16 cellular contexts compared by ENCODE assay signal in genomic region chr7:24972166-24972477, GRCh38. TPM values are rescaled to one million over a fixed set of nuclear protein-coding genes. Genes with fewer than 3 reads are reported as not detected.
A peak's percentile ranks its signal among the peaks of the same experiment; 100 is the strongest.
DNase-seq lines count a peak whose midpoint lies in the region; ATAC-seq and TF ChIP-seq lines count a peak whose summit lies in the region.
"Had no signal": no experiment of that assay in that cellular context is flagged by ENCODE, and none has a peak within 500 bp of the region (broad histone marks: within the 10 kb centered on the region; RNA-seq: fewer than 3 reads in every experiment).

No MANE protein-coding gene starts in this region.

- H3K18ac ChIP-seq in mesenchymal stem cell (ENCODE audit: low read depth in 1 of 2, low read length in 2 of 2), result peak overlapping the region; percentile 78 to 87

- CTCF ChIA-PET in A673 (lab: Charles Lee), result no interaction called here

- no peak overlapping the region for H2AFZ ChIP-seq in mesenchymal stem cell (ENCODE audit: low read depth, low read length)

- intact Hi-C loops in A673 (cut with micrococcal nuclease; ENCODE audit: unreplicated experiment), result no loop called here

- H3K4me1 Mint-ChIP-seq in CD4-positive, CD25-positive, alpha-beta regulatory T cell, result peaks cover 58 to 76% (median 67%) of the 10 kb centered on the region in 4 donors

- no peaks in the 10 kb centered on the region for H3K9me3 ChIP-seq in CD4-positive, CD25-positive, alpha-beta regulatory T cell (ENCODE audit: control insufficient read depth in 2 of 2, low read length in 2 of 2)
- no peaks in the 10 kb centered on the region for H3K9me3 ChIP-seq in mesenchymal stem cell (ENCODE audit: control insufficient read depth, low read length)
- no peaks in the 10 kb centered on the region for H3K9me3 ChIP-seq in A673 (ENCODE audit: low read depth, low read length, poor library complexity, severe bottlenecking)
- H3K9me3 ChIP-seq: BE2C, heart left ventricle had no signal

- H3K4ac ChIP-seq in mesenchymal stem cell (ENCODE audit: low read depth in 1 of 2, low read length in 2 of 2), result peak overlapping the region in 1 of 2 experiments; percentile 96

- no peak overlapping the region for H3K27ac ChIP-seq in CD4-positive, CD25-positive, alpha-beta regulatory T cell (ENCODE audit: insufficient read depth, low read length, poor library complexity, severe bottlenecking)
- H3K27ac ChIP-seq in VCaP (peak overlapping the region; percentile 69), mesenchymal stem cell (ENCODE audit: low read length, poor library complexity, severe bottlenecking) (peak overlapping the region; percentile 95), A673 (ENCODE audit: low read depth, low read length, poor library complexity, severe bottlenecking) (no peak overlapping the region)
- H3K27ac ChIP-seq: heart left ventricle had no signal

- H2BK15ac ChIP-seq in mesenchymal stem cell (ENCODE audit: low read depth, poor library complexity, severe bottlenecking), result no peak overlapping the region

- peaks cover 7% of the 10 kb centered on the region for H3K36me3 Mint-ChIP-seq in CD4-positive, CD25-positive, alpha-beta regulatory T cell

- DNase-seq in CD4-positive, CD25-positive, alpha-beta regulatory T cell, result no peak
- DNase-seq in ELF-1 (ENCODE audit: low read depth, low spot score), result peak; percentile 51
- no peak for DNase-seq in mesenchymal stem cell
- DNase-seq in GM20000 (ENCODE audit: low spot score), result no peak
- no peak for DNase-seq in SKM-1 (lab: John Stamatoyannopoulos, UW; ENCODE audit: unreplicated experiment)
- DNase-seq in A673 (ENCODE audit: low spot score), result no peak
- DNase-seq: activated CD4-positive, alpha-beta T cell treated with anti-CD3 and anti-CD28 coated beads, Interleukin-2, amount 50 U/mL, for 4 hours; BE2C; heart left ventricle; kidney; NCI-H187 treated with DMSO at 0.1 percent for 48 hours; NCI-H82; occipital lobe; small intestine had no signal

- no peak overlapping the region for H3K4me2 ChIP-seq in mesenchymal stem cell (ENCODE audit: low read length, poor library complexity, severe bottlenecking)

- no peak overlapping the region for H4K8ac ChIP-seq in mesenchymal stem cell (ENCODE audit: low read length)

- WGBS in mesenchymal stem cell, result 84% methylated on average over 1 of the region's 1 CpG

- H3K36me3 ChIP-seq in CD4-positive, CD25-positive, alpha-beta regulatory T cell (ENCODE audit: control insufficient read depth, insufficient read depth, low read length), result no peaks in the 10 kb centered on the region
- H3K36me3 ChIP-seq in mesenchymal stem cell (ENCODE audit: control insufficient read depth in 1 of 2, insufficient read depth in 2 of 2, low read depth in 1 of 2, low read length in 2 of 2), result no peaks in the 10 kb centered on the region
- H3K36me3 ChIP-seq in A673 (ENCODE audit: insufficient read depth, low read length, poor library complexity, severe bottlenecking), result no peaks in the 10 kb centered on the region
- H3K36me3 ChIP-seq: BE2C, heart left ventricle had no signal

- H3K79me1 ChIP-seq in mesenchymal stem cell (replicated peaks; ENCODE audit: low read length, poor library complexity, severe bottlenecking), result peaks cover 7% of the 10 kb centered on the region

- H3K9me3 Mint-ChIP-seq in CD4-positive, CD25-positive, alpha-beta regulatory T cell, result no peaks in the 10 kb centered on the region

- TF ChIP-seq CTCF in VCaP (conservative IDR thresholded peaks at IDR 0.05), result no peak
- TF ChIP-seq CTCF in GM20000 (IDR thresholded peaks at IDR 0.05; ENCODE audit: extremely low read depth, missing control alignments), result no peak
- no peak for TF ChIP-seq CTCF in A673 (conservative IDR thresholded peaks at IDR 0.05; ENCODE audit: low read depth, low read length)

- ATAC-seq in CD4-positive, CD25-positive, alpha-beta regulatory T cell (ENCODE audit: low read depth in 2 of 2), result no peak
- no peak for ATAC-seq in GM21381 (IDR thresholded peaks at IDR 0.05; ENCODE audit: unreplicated experiment)
- ATAC-seq: heart left ventricle had no signal

- H2BK5ac ChIP-seq in mesenchymal stem cell (ENCODE audit: low read depth, low read length, poor library complexity, severe bottlenecking), result peak overlapping the region; percentile 75

- H3K9ac ChIP-seq in mesenchymal stem cell (ENCODE audit: low read length), result peak overlapping the region; percentile 89

- H3K14ac ChIP-seq in mesenchymal stem cell (ENCODE audit: low read length in 2 of 2), result no peak overlapping the region

- H3K4me3 Mint-ChIP-seq in CD4-positive, CD25-positive, alpha-beta regulatory T cell, result peak overlapping the region in 3 of 4 donors; percentile 2 to 64 (median 39)

- peaks cover 45% of the 10 kb centered on the region for H3K4me1 ChIP-seq in CD4-positive, CD25-positive, alpha-beta regulatory T cell (ENCODE audit: control insufficient read depth, insufficient read depth, low read length, poor library complexity, severe bottlenecking)
- H3K4me1 ChIP-seq in mesenchymal stem cell (ENCODE audit: control insufficient read depth, insufficient read depth, low read depth, low read length) (peaks cover 14% of the 10 kb centered on the region), A673 (ENCODE audit: insufficient read depth, low read length, poor library complexity, severe bottlenecking) (peaks cover 5% of the 10 kb centered on the region)

- H3K23ac ChIP-seq in mesenchymal stem cell (ENCODE audit: low read length in 2 of 2), result no peak overlapping the region

- H2AK5ac ChIP-seq in mesenchymal stem cell (ENCODE audit: low read length, severe bottlenecking), result peak overlapping the region; percentile 95

- H4K91ac ChIP-seq in mesenchymal stem cell (ENCODE audit: low read length), result peak overlapping the region; percentile 74

- no peaks in the 10 kb centered on the region for H3K27me3 Mint-ChIP-seq in CD4-positive, CD25-positive, alpha-beta regulatory T cell

- H3K27me3 ChIP-seq in CD4-positive, CD25-positive, alpha-beta regulatory T cell (ENCODE audit: control insufficient read depth, insufficient read depth, low read length), result no peaks in the 10 kb centered on the region
- H3K27me3 ChIP-seq in mesenchymal stem cell (ENCODE audit: control insufficient read depth in 1 of 2, insufficient read depth in 1 of 2, low read length in 2 of 2) (no peaks in the 10 kb centered on the region), A673 (replicated peaks; ENCODE audit: insufficient read depth, low read depth, low read length, poor library complexity) (no peaks in the 10 kb centered on the region)
- H3K27me3 ChIP-seq: BE2C, heart left ventricle had no signal

- peak overlapping the region; percentile 69 for H2BK120ac ChIP-seq in mesenchymal stem cell (ENCODE audit: low read depth, low read length)

- no peak overlapping the region for H3K4me3 ChIP-seq in CD4-positive, CD25-positive, alpha-beta regulatory T cell (ENCODE audit: low read depth, low read length)
- H3K4me3 ChIP-seq in mesenchymal stem cell (ENCODE audit: insufficient read depth in 1 of 2, low read depth in 1 of 2, low read length in 2 of 2) (peak overlapping the region in 1 of 2 experiments; percentile 19), A673 (ENCODE audit: low read depth, low read length, poor library complexity, severe bottlenecking) (no peak overlapping the region)
- H3K4me3 ChIP-seq: heart left ventricle had no signal

- POLR2A ChIA-PET in A673 (lab: Charles Lee; ENCODE audit: low non-redundant PET), result no interaction called here

- no TSS peak for BruUV-seq in A673 (replicated peaks; lab: Mats Ljungman, UMichigan)

- peak overlapping the region in 2 of 3 donors; percentile 31 to 84 for H3K27ac Mint-ChIP-seq in CD4-positive, CD25-positive, alpha-beta regulatory T cell

- peak overlapping the region; percentile 59 to 96 for H2BK12ac ChIP-seq in mesenchymal stem cell (ENCODE audit: low read length in 2 of 2)

RNA-seq across cellular contexts. Expression of gene OSBPL3, which starts 7.9 kb away (rescaled TPM):
- 43.0 TPM for total RNA-seq in CD4-positive, CD25-positive, alpha-beta regulatory T cell
- 10 to 100 TPM in 2 of 4 donors, 1 to 10 TPM in 2; 9.1 to 14.5 (median 11.9) TPM for polyA plus RNA-seq in CD4-positive, CD25-positive, alpha-beta regulatory T cell
- polyA plus RNA-seq in mesenchymal stem cell (2013, experiment 1 of 2), result 7.8 TPM
- 7.5 TPM for polyA plus RNA-seq in mesenchymal stem cell (2013, experiment 2 of 2)
- 17.1 and 21.4 TPM in 2 replicates for total RNA-seq in A673 (2021)

Comparison
In these comparisons a context has a peak if more than half of its experiments do, and no peak if none do; other contexts are left out.
1. H3K27ac ChIP-seq: peak in VCaP (single experiment) and mesenchymal stem cell (single experiment); none in CD4-positive, CD25-positive, alpha-beta regulatory T cell (single experiment) and A673 (single experiment).